ENCODE assay signal across 8 cellular contexts in the genomic region with DNA sequence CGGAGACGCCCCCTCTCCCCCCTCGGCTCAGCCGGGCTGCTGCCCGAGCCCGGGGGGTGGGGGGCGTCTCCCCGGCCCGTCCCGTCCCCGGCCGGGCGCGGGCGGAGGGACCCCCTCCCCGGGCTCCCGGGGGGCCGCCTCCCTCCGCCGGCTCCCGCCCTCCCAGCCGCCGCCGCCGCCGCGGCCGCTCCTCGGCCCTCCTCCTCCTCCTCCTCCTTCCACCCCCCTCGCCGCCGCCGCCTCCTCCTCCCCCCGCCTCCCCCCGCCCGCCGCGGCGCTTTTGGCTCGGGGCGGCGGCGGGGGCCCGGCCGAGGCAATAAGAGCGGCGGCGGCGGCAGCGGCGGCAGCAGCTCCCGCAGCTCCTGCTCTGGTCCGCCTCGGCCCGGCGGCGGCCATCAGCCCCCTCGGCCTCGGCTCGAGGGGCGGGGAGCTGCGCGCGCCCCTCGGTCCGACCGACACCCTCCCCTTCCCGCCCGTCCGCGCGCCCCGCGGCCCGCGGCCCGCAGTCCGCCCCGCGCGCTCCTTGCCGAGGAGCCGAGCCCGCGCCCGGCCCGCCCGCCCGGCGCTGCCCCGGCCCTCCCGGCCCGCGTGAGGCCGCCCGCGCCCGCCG. TPM values are rescaled to one million over a fixed set of nuclear protein-coding genes. Genes with fewer than 3 reads are reported as not detected.
DNase-seq lines count a peak whose midpoint lies in the region; ATAC-seq and TF ChIP-seq lines count a peak whose summit lies in the region.

No MANE protein-coding gene starts in this region.

- no peaks in the 10 kb centered on the region for H3K27me3 ChIP-seq in cardiac muscle cell
- no peaks in the 10 kb centered on the region for H3K27me3 ChIP-seq in trophoblast cell (ENCODE audit: insufficient read depth, low read length)

- peak overlapping the region; percentile 98 for H4K91ac ChIP-seq in trophoblast cell (ENCODE audit: low read depth, low read length)

- in situ Hi-C loops in SK-MEL-5 (cut with HindIII; ENCODE audit: low pct_unique_long_range_greater_than_20kb, low sequenced_read_pairs): no loop called here

- peak overlapping the region; percentile 73 for H3K4me3 Mint-ChIP-seq in activated naive CD4-positive, alpha-beta T cell treated with anti-CD3 and anti-CD28 coated beads, Interleukin-2, amount 50 U/mL, for 24 hours

- peaks cover 7% of the 10 kb centered on the region for H3K36me3 Mint-ChIP-seq in activated naive CD4-positive, alpha-beta T cell treated with anti-CD3 and anti-CD28 coated beads, Interleukin-2, amount 50 U/mL, for 24 hours

- peak overlapping the region; percentile 98 for H2BK5ac ChIP-seq in trophoblast cell (ENCODE audit: low read depth, low read length, poor library complexity)

- H3K23ac ChIP-seq in trophoblast cell (ENCODE audit: low read length): no peak overlapping the region

- no peak overlapping the region for H2BK12ac ChIP-seq in trophoblast cell (ENCODE audit: low read length)

- peak overlapping the region; percentile 99 for H3K18ac ChIP-seq in trophoblast cell (ENCODE audit: low read length)

- H2AFZ ChIP-seq in trophoblast cell (ENCODE audit: insufficient read depth, low read length, poor library complexity): no peak overlapping the region

- H3K4ac ChIP-seq in trophoblast cell (ENCODE audit: low read depth, low read length): no peak overlapping the region

- H3K36me3 ChIP-seq in cardiac muscle cell: no peaks in the 10 kb centered on the region
- peaks cover 3 to 7% of the 10 kb centered on the region in 2 experiments for H3K36me3 ChIP-seq in trophoblast cell (ENCODE audit: control insufficient read depth in 1 of 2, insufficient read depth in 2 of 2, low read length in 2 of 2)

- H3K79me1 ChIP-seq in trophoblast cell (ENCODE audit: low read length): peaks cover 27% of the 10 kb centered on the region

- H3K4me1 ChIP-seq in cardiac muscle cell (ENCODE audit: low read depth) (peaks cover 27% of the 10 kb centered on the region), trophoblast cell (ENCODE audit: control insufficient read depth in 1 of 2, insufficient read depth in 2 of 2, low read length in 2 of 2) (peaks cover 3 to 4% of the 10 kb centered on the region in 2 experiments)

- H4K8ac ChIP-seq in trophoblast cell (ENCODE audit: low read depth, low read length): no peak overlapping the region

- no peak overlapping the region for H4K12ac ChIP-seq in trophoblast cell (ENCODE audit: low read depth, low read length)

- no peak overlapping the region for H3K27ac Mint-ChIP-seq in activated naive CD4-positive, alpha-beta T cell treated with anti-CD3 and anti-CD28 coated beads, Interleukin-2, amount 50 U/mL, for 24 hours

- peak overlapping the region; percentile 24 for H3K14ac ChIP-seq in trophoblast cell (ENCODE audit: low read length)

- H3K4me2 ChIP-seq in trophoblast cell (ENCODE audit: low read length): peak overlapping the region; percentile 72

- H3K27ac ChIP-seq in cardiac muscle cell (peak overlapping the region; percentile 100), trophoblast cell (ENCODE audit: low read depth, low read length) (peak overlapping the region; percentile 100)

- TF ChIP-seq CTCF in cardiac muscle cell (IDR thresholded peaks at IDR 0.05; ENCODE audit: low read depth, low read length): no peak

- peaks cover 56% of the 10 kb centered on the region for H3K4me1 Mint-ChIP-seq in activated naive CD4-positive, alpha-beta T cell treated with anti-CD3 and anti-CD28 coated beads, Interleukin-2, amount 50 U/mL, for 24 hours

- no peak overlapping the region for H2BK120ac ChIP-seq in trophoblast cell (ENCODE audit: insufficient read depth, low read length, poor library complexity)

- no peaks in the 10 kb centered on the region for H3K9me3 Mint-ChIP-seq in activated naive CD4-positive, alpha-beta T cell treated with anti-CD3 and anti-CD28 coated beads, Interleukin-2, amount 50 U/mL, for 24 hours

- ATAC-seq in HG03521 (IDR thresholded peaks at IDR 0.05; ENCODE audit: unreplicated experiment): peak; percentile 27

- no CpG with 5 or more reads among the region's 99 CpGs for WGBS in trophoblast cell (ENCODE audit: extremely low coverage, insufficient coverage, insufficient read length)

- H3K4me3 ChIP-seq in cardiac muscle cell: peak overlapping the region; percentile 95
- H3K4me3 ChIP-seq in trophoblast cell (ENCODE audit: low read depth, low read length): peak overlapping the region; percentile 94

- peak overlapping the region; percentile 74 for H3K9ac ChIP-seq in trophoblast cell (ENCODE audit: low read length)

- DNase-seq in NCI-H748 (lab: John Stamatoyannopoulos, UW; ENCODE audit: unreplicated experiment) (peak; percentile 83), NCI-H748 treated with DMSO at 0.1 percent for 48 hours (lab: John Stamatoyannopoulos, UW) (no peak), SK-MEL-5 (ENCODE audit: low read depth, low spot score) (peak; percentile 69), cardiac muscle cell (ENCODE audit: low read depth in 1 of 2, low spot score in 1 of 2) (peak; percentile 85 to 87), trophoblast cell (peak; percentile 50 to 71), ureter (ENCODE audit: low spot score) (peak; percentile 81)

- H3K9me3 ChIP-seq in cardiac muscle cell (ENCODE audit: low read depth) (no peaks in the 10 kb centered on the region), trophoblast cell (ENCODE audit: insufficient read depth, low read depth, low read length) (no peaks in the 10 kb centered on the region)

- peaks cover 25% of the 10 kb centered on the region for H3K79me2 ChIP-seq in trophoblast cell (ENCODE audit: control insufficient read depth, insufficient read depth, low read length, poor library complexity)

- H3K27me3 Mint-ChIP-seq in activated naive CD4-positive, alpha-beta T cell treated with anti-CD3 and anti-CD28 coated beads, Interleukin-2, amount 50 U/mL, for 24 hours: no peaks in the 10 kb centered on the region

- H2AK5ac ChIP-seq in trophoblast cell (ENCODE audit: low read length): no peak overlapping the region

RNA-seq across cellular contexts. Expression of a gene that starts 38.7 kb away (rescaled TPM):
- 589 and 602 TPM in 2 replicates for total RNA-seq in SK-MEL-5 (2014; rRNA removed; shearing (Covaris generic))
- 1,220 and 1,461 TPM in 2 replicates for polyA plus RNA-seq in SK-MEL-5 (2015; cell fraction: cytosol; rRNA removed)
- 382 and 411 TPM in 2 replicates for polyA plus RNA-seq in SK-MEL-5 (2015; cell fraction: nucleus; rRNA removed)
- total RNA-seq in cardiac muscle cell: 1,319 and 1,641 TPM in 2 replicates
- 2,522 and 2,744 TPM in 2 replicates for polyA plus RNA-seq in cardiac muscle cell
- 1,560 and 1,575 TPM in 2 replicates for polyA plus RNA-seq in trophoblast cell (2013)
- total RNA-seq in ureter: 940 TPM

RNA-seq across cellular contexts. Expression of a gene that starts 40.5 kb away (rescaled TPM):
- 0.55 and 0.90 TPM in 2 replicates for total RNA-seq in SK-MEL-5 (2014; rRNA removed; shearing (Covaris generic))
- polyA plus RNA-seq in SK-MEL-5 (2015; cell fraction: cytosol; rRNA removed): 0.10 and 1.3 TPM in 2 replicates
- 0.75 TPM in 1 of 2 replicates, not detected in the other for polyA plus RNA-seq in SK-MEL-5 (2015; cell fraction: nucleus; rRNA removed)
- total RNA-seq in cardiac muscle cell: 1.3 and 1.8 TPM in 2 replicates
- polyA plus RNA-seq in cardiac muscle cell: 1.3 and 1.4 TPM in 2 replicates
- 0.35 and 0.56 TPM in 2 replicates for polyA plus RNA-seq in trophoblast cell (2013)
- total RNA-seq in ureter: 2.4 TPM
